ENCODE assay signal across 1 cellular context in the genomic region with DNA sequence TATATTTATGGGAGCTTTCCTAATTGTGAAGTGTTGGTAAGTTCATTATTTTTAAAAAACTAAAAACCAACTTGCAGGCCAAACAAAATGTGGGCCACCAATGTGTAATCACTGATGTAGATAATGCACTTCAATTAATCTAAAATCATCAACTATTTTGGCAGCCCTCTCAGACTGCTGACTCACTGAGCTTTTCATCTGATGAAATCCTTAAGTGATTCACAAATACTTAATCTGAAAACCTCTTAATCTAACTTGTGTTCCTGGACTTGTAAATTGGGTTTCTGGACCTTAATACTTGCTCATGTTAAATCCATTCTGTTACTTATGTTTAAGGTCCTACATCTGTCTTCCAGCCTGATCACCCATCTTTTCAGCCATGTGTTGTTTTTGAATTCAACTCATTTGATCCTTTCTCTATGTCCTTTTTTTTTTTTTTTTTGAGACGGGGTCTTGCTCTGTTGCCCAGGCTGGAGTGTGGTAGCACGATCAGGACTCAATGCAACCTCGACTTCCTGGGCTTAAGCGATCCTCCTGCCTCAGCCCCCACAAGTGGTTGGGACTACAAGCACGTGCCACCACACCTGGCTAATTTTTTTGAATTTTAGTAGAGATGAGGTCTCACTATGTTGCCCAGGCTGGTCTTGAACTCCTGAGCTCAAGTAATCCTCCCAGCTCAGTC.
TF ChIP-seq lines count a peak whose summit lies in the region.

No MANE protein-coding gene starts in this region.

TF ChIP-seq in K562, 482 proteins besides CTCF, POLR2A, EP300 and RAD21 (continues in another document):
- no peak for TF ChIP-seq FOXO4 (CRISPR knock-in tag; IDR thresholded peaks at IDR 0.05)
- TF ChIP-seq POLR2B (IDR thresholded peaks at IDR 0.05; ENCODE audit: low read depth, partially characterized antibody), result no peak
- no peak for TF ChIP-seq TFE3 (CRISPR knock-in tag; IDR thresholded peaks at IDR 0.05)
- no peak for TF ChIP-seq POLR3A (IDR thresholded peaks at IDR 0.05; ENCODE audit: borderline replicate concordance, extremely low read depth, insufficient read depth, insufficient read length)
- TF ChIP-seq MCM2 (IDR thresholded peaks at IDR 0.05; ENCODE audit: low read depth), result no peak
- TF ChIP-seq BACH1 (tag; IDR thresholded peaks at IDR 0.05), result no peak
- no peak for TF ChIP-seq MYNN (IDR thresholded peaks at IDR 0.05)
- TF ChIP-seq MYNN (CRISPR knock-in tag; IDR thresholded peaks at IDR 0.05), result no peak
- no peak for TF ChIP-seq TCF3 (CRISPR knock-in tag; IDR thresholded peaks at IDR 0.05)
- TF ChIP-seq, protein P1, sequence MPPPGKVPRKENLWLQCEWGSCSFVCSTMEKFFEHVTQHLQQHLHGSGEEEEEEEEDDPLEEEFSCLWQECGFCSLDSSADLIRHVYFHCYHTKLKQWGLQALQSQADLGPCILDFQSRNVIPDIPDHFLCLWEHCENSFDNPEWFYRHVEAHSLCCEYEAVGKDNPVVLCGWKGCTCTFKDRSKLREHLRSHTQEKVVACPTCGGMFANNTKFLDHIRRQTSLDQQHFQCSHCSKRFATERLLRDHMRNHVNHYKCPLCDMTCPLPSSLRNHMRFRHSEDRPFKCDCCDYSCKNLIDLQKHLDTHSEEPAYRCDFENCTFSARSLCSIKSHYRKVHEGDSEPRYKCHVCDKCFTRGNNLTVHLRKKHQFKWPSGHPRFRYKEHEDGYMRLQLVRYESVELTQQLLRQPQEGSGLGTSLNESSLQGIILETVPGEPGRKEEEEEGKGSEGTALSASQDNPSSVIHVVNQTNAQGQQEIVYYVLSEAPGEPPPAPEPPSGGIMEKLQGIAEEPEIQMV (tag; conservative IDR thresholded peaks at IDR 0.05; ENCODE audit: low read depth), result no peak
- TF ChIP-seq NEUROD1 (IDR thresholded peaks at IDR 0.05; ENCODE audit: borderline replicate concordance, low read depth, low read length, partially characterized antibody), result no peak
- TF ChIP-seq SMARCA5 (IDR thresholded peaks at IDR 0.05), result peak; percentile 59; the same call in 1 of the 2 replicates
- 0 out of 2 replicates have a peak, but pooled peaks have one; percentile 14 for TF ChIP-seq ARID1B (IDR thresholded peaks at IDR 0.05)
- TF ChIP-seq ELF4 (CRISPR knock-in tag; IDR thresholded peaks at IDR 0.05), result no peak
- no peak for TF ChIP-seq KLF1 (tag; IDR thresholded peaks at IDR 0.05)
- TF ChIP-seq DPF2 (IDR thresholded peaks at IDR 0.05), result peak; percentile 28; the same call in 1 of the 2 replicates
- no peak for TF ChIP-seq GATAD2B (IDR thresholded peaks at IDR 0.05; ENCODE audit: borderline replicate concordance)
- TF ChIP-seq, protein P2, sequence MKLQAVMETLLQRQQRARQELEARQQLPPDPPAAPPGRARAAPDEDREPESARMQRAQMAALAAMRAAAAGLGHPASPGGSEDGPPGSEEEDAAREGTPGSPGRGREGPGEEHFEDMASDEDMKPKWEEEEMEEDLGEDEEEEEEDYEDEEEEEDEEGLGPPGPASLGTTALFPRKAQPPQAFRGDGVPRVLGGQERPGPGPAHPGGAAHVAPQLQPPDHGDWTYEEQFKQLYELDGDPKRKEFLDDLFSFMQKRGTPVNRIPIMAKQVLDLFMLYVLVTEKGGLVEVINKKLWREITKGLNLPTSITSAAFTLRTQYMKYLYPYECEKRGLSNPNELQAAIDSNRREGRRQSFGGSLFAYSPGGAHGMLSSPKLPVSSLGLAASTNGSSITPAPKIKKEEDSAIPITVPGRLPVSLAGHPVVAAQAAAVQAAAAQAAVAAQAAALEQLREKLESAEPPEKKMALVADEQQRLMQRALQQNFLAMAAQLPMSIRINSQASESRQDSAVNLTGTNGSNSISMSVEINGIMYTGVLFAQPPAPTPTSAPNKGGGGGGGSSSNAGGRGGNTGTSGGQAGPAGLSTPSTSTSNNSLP (IDR thresholded peaks at IDR 0.05; ENCODE audit: borderline replicate concordance, low read depth, low read length), result 0 out of 2 replicates have a peak, but pooled peaks have one; percentile 19
- TF ChIP-seq, protein P3, sequence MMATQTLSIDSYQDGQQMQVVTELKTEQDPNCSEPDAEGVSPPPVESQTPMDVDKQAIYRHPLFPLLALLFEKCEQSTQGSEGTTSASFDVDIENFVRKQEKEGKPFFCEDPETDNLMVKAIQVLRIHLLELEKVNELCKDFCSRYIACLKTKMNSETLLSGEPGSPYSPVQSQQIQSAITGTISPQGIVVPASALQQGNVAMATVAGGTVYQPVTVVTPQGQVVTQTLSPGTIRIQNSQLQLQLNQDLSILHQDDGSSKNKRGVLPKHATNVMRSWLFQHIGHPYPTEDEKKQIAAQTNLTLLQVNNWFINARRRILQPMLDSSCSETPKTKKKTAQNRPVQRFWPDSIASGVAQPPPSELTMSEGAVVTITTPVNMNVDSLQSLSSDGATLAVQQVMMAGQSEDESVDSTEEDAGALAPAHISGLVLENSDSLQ (IDR thresholded peaks at IDR 0.05), result peak; percentile 20; the same call in 1 of the 2 replicates
- no peak for TF ChIP-seq FOXA1 (IDR thresholded peaks at IDR 0.05; ENCODE audit: borderline replicate concordance)
- no peak for TF ChIP-seq KDM4B (IDR thresholded peaks at IDR 0.05; ENCODE audit: borderline replicate concordance in 2 of 2, low read depth in 1 of 2)
- no peak for TF ChIP-seq ARNT (IDR thresholded peaks at IDR 0.05)
- no peak for TF ChIP-seq HBP1 (CRISPR knock-in tag; IDR thresholded peaks at IDR 0.05)
- TF ChIP-seq GABPB1 (CRISPR knock-in tag; IDR thresholded peaks at IDR 0.05), result no peak
- TF ChIP-seq ZNF253 (CRISPR knock-in tag; conservative IDR thresholded peaks at IDR 0.05), result no peak
- no peak for TF ChIP-seq HNRNPUL1 (IDR thresholded peaks at IDR 0.05; ENCODE audit: low read length)
- TF ChIP-seq PTRF (tag; IDR thresholded peaks at IDR 0.05), result no peak
- no peak for TF ChIP-seq CGGBP1 (CRISPR knock-in tag; IDR thresholded peaks at IDR 0.05)
- no peak for TF ChIP-seq NKRF (IDR thresholded peaks at IDR 0.05; ENCODE audit: borderline replicate concordance)
- no peak for TF ChIP-seq ZNF609 (CRISPR knock-in tag; IDR thresholded peaks at IDR 0.05; ENCODE audit: borderline replicate concordance)
- TF ChIP-seq SMARCA4 (IDR thresholded peaks at IDR 0.05), result 0 out of 2 replicates have a peak, but pooled peaks have one; percentile 16
- TF ChIP-seq, protein P4, sequence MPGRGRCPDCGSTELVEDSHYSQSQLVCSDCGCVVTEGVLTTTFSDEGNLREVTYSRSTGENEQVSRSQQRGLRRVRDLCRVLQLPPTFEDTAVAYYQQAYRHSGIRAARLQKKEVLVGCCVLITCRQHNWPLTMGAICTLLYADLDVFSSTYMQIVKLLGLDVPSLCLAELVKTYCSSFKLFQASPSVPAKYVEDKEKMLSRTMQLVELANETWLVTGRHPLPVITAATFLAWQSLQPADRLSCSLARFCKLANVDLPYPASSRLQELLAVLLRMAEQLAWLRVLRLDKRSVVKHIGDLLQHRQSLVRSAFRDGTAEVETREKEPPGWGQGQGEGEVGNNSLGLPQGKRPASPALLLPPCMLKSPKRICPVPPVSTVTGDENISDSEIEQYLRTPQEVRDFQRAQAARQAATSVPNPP (IDR thresholded peaks at IDR 0.05; ENCODE audit: borderline replicate concordance, insufficient read depth, insufficient read length), result no peak
- no peak for TF ChIP-seq ARID2 (IDR thresholded peaks at IDR 0.05)
- no peak for TF ChIP-seq ZNF57 (CRISPR knock-in tag; IDR thresholded peaks at IDR 0.05)
- no peak for TF ChIP-seq RBM25 (IDR thresholded peaks at IDR 0.05; ENCODE audit: low read depth, low read length, severe bottlenecking)
- no peak for TF ChIP-seq PHTF2 (CRISPR knock-in tag; IDR thresholded peaks at IDR 0.05)
- no peak for TF ChIP-seq ELF1 (tag; IDR thresholded peaks at IDR 0.05)
- TF ChIP-seq SMARCE1 (IDR thresholded peaks at IDR 0.05), result peak; percentile 54; the same call in 1 of the 2 replicates
- TF ChIP-seq, protein P5, sequence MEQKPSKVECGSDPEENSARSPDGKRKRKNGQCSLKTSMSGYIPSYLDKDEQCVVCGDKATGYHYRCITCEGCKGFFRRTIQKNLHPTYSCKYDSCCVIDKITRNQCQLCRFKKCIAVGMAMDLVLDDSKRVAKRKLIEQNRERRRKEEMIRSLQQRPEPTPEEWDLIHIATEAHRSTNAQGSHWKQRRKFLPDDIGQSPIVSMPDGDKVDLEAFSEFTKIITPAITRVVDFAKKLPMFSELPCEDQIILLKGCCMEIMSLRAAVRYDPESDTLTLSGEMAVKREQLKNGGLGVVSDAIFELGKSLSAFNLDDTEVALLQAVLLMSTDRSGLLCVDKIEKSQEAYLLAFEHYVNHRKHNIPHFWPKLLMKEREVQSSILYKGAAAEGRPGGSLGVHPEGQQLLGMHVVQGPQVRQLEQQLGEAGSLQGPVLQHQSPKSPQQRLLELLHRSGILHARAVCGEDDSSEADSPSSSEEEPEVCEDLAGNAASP (IDR thresholded peaks at IDR 0.05), result no peak
